In genomic region chr18:79866889-79867574, GRCh38 we compare ENCODE assay signal across 16 cellular contexts.
A peak's percentile ranks its signal among the peaks of the same experiment; 100 is the strongest.
DNase-seq lines count a peak whose midpoint lies in the region; ATAC-seq and TF ChIP-seq lines count a peak whose summit lies in the region.
"Had no signal": no experiment of that assay in that cellular context is flagged by ENCODE, and none has a peak within 500 bp of the region (broad histone marks: within the 10 kb centered on the region; RNA-seq: fewer than 3 reads in every experiment).

No MANE protein-coding gene starts in this region.

- no peaks in the 10 kb centered on the region for H3K4me1 ChIP-seq in right atrium auricular region
- H3K4me1 ChIP-seq: Caco-2 had no signal

- H3K4me3 ChIP-seq in right atrium auricular region (no peak overlapping the region), epithelial cell of esophagus (ENCODE audit: low read length) (no peak overlapping the region)

- no peak overlapping the region for H3K27ac ChIP-seq in right atrium auricular region
- H3K27ac ChIP-seq: HL-60 had no signal

- DNase-seq in Right ventricle myocardium superior (peak; percentile 13), right atrium auricular region (ENCODE audit: low spot score) (no peak), M059J (ENCODE audit: low read depth) (peak; percentile 51), epithelial cell of esophagus (ENCODE audit: low read depth) (peak; percentile 5), ureter (ENCODE audit: low spot score) (peak; percentile 29)
- DNase-seq in activated naive CD4-positive, alpha-beta T cell treated with anti-CD3 and anti-CD28 coated beads, Interleukin-2, amount 50 U/mL, for 16 hours, result no peak
- DNase-seq in stimulated activated CD4-positive, alpha-beta T cell treated with anti-CD3 and anti-CD28 coated beads, Interleukin-15, amount 100 ng/mL, for 24 hours, result no peak
- DNase-seq: activated CD8-positive, alpha-beta T cell treated with anti-CD3 and anti-CD28 coated beads for 36 hours; Caco-2; GF-D8; KBM-7; NCI-H82; nucleus accumbens; stimulated activated CD4-positive, alpha-beta T cell treated with anti-CD3 and anti-CD28 coated beads, Interleukin-2, amount 100 ng/mL, for 24 hours had no signal

- no peak for TF ChIP-seq CTCF in right atrium auricular region (IDR thresholded peaks at IDR 0.05)
- no peak for TF ChIP-seq CTCF in epithelial cell of esophagus (IDR thresholded peaks at IDR 0.05; ENCODE audit: insufficient read depth, low read depth, low read length, missing control alignments)

- intact Hi-C loops in Right ventricle myocardium superior (cut with DNase I), result no loop called here

- H3K9me3 ChIP-seq in right atrium auricular region, result no peaks in the 10 kb centered on the region
- H3K9me3 ChIP-seq: Caco-2 had no signal

- no peaks in the 10 kb centered on the region for H3K27me3 ChIP-seq in right atrium auricular region

- ATAC-seq in Right ventricle myocardium superior (ENCODE audit: poor library complexity), result no peak
- ATAC-seq: activated CD8-positive, alpha-beta T cell treated with anti-CD3 and anti-CD28 coated beads for 36 hours; sciatic nerve had no signal

- no peaks in the 10 kb centered on the region for H3K36me3 ChIP-seq in right atrium auricular region

Comparison
In these comparisons a context has a peak if more than half of its experiments do, and no peak if none do; other contexts are left out.
1. DNase-seq: peak in Right ventricle myocardium superior (single experiment), M059J (single experiment), epithelial cell of esophagus (single experiment) and ureter (single experiment); none in right atrium auricular region (single experiment), activated naive CD4-positive, alpha-beta T cell treated with anti-CD3 and anti-CD28 coated beads, Interleukin-2, amount 50 U/mL, for 16 hours (single experiment) and stimulated activated CD4-positive, alpha-beta T cell treated with anti-CD3 and anti-CD28 coated beads, Interleukin-15, amount 100 ng/mL, for 24 hours (single experiment).